In genomic region chr2:31253344-31254155, GRCh38 we compare ENCODE assay signal across 11 cellular contexts. TPM values are rescaled to one million over a fixed set of nuclear protein-coding genes. Genes with fewer than 3 reads are reported as not detected.
DNase-seq lines count a peak whose midpoint lies in the region; ATAC-seq and TF ChIP-seq lines count a peak whose summit lies in the region.
"Had no signal": no experiment of that assay in that cellular context is flagged by ENCODE, and none has a peak within 500 bp of the region (broad histone marks: within the 10 kb centered on the region; RNA-seq: fewer than 3 reads in every experiment).

No MANE protein-coding gene starts in this region.

- ATAC-seq in stimulated activated naive CD8-positive, alpha-beta T cell treated with anti-CD3 and anti-CD28 coated beads, Interleukin-15, amount 100 ng/mL, for 72 hours = no peak
- ATAC-seq in stimulated activated naive CD8-positive, alpha-beta T cell treated with anti-CD3 and anti-CD28 coated beads, Interleukin-15, Interleukin-2, amounts not matched to agents 100 U/mL and 50 U/mL, for 24 hours = no peak
- ATAC-seq in T-helper 17 cell (no peak), GM21367 (IDR thresholded peaks at IDR 0.05; ENCODE audit: unreplicated experiment) (no peak)
- ATAC-seq in CD4-positive, alpha-beta T cell (ENCODE audit: poor library complexity) = no peak
- ATAC-seq: body of pancreas had no signal

- no peaks in the 10 kb centered on the region for H3K9me3 Mint-ChIP-seq in stimulated activated naive CD8-positive, alpha-beta T cell treated with anti-CD3 and anti-CD28 coated beads, Interleukin-15, amount 100 ng/mL, for 72 hours
- no peaks in the 10 kb centered on the region for H3K9me3 Mint-ChIP-seq in CD4-positive, alpha-beta T cell
- H3K9me3 Mint-ChIP-seq: stimulated activated naive CD8-positive, alpha-beta T cell treated with anti-CD3 and anti-CD28 coated beads, Interleukin-15, Interleukin-2, amounts not matched to agents 100 ng/mL and 50 ng/mL, for 24 hours had no signal

- CTCF ChIA-PET in CD4-positive, alpha-beta T cell (lab: Charles Lee) = no interaction called here

- WGBS in lower leg skin, 2 donors = 51 to 61% methylated on average over 14 of the region's 14 CpGs

- H3K27me3 ChIP-seq in layer of hippocampus (ENCODE audit: control insufficient read depth, insufficient read depth, low read length) = no peaks in the 10 kb centered on the region
- H3K27me3 ChIP-seq in CD4-positive, alpha-beta T cell (ENCODE audit: control insufficient read depth, insufficient read depth, low read length) = no peaks in the 10 kb centered on the region
- H3K27me3 ChIP-seq: body of pancreas had no signal

- H3K36me3 Mint-ChIP-seq in T-helper 17 cell (ENCODE audit: low read depth) = no peaks in the 10 kb centered on the region
- H3K36me3 Mint-ChIP-seq in CD4-positive, alpha-beta T cell (ENCODE audit: low read depth) = no peaks in the 10 kb centered on the region

- POLR2A ChIA-PET in CD4-positive, alpha-beta T cell (lab: Charles Lee) = no interaction called here

- no peaks in the 10 kb centered on the region for H3K9me3 ChIP-seq in T-helper 17 cell (ENCODE audit: control insufficient read depth, low read length, poor library complexity, severe bottlenecking)
- no peaks in the 10 kb centered on the region for H3K9me3 ChIP-seq in CD4-positive, alpha-beta T cell (ENCODE audit: control insufficient read depth, low read length)
- H3K9me3 ChIP-seq: body of pancreas had no signal

- no peak for DNase-seq in stimulated activated naive CD8-positive, alpha-beta T cell treated with anti-CD3 and anti-CD28 coated beads, Interleukin-15, amount 100 ng/mL, for 72 hours
- DNase-seq in stimulated activated naive CD8-positive, alpha-beta T cell treated with anti-CD3 and anti-CD28 coated beads, Interleukin-15, Interleukin-2, amounts not matched to agents 100 U/mL and 50 U/mL, for 24 hours = no peak
- DNase-seq in T-helper 17 cell = no peak
- no peak for DNase-seq in CD4-positive, alpha-beta T cell
- no peak for DNase-seq in stimulated activated CD4-positive, alpha-beta T cell treated with anti-CD3 and anti-CD28 coated beads, Interleukin-1b, Interleukin-23, amount 100 ng/mL, for 48 hours
- DNase-seq in lower leg skin (ENCODE audit: low spot score in 2 of 2) = no peak
- DNase-seq: body of pancreas, NCI-H1436 had no signal

- intact Hi-C loops in CD4-positive, alpha-beta T cell (cut with DNase I, micrococcal nuclease) = no loop called here
- intact Hi-C loops in lower leg skin (cut with DNase I; ENCODE audit: low total_unique reads) = no loop called here

- no peaks in the 10 kb centered on the region for H3K4me1 Mint-ChIP-seq in stimulated activated naive CD8-positive, alpha-beta T cell treated with anti-CD3 and anti-CD28 coated beads, Interleukin-15, amount 100 ng/mL, for 72 hours
- H3K4me1 Mint-ChIP-seq in T-helper 17 cell = peaks cover 8% of the 10 kb centered on the region
- no peaks in the 10 kb centered on the region for H3K4me1 Mint-ChIP-seq in CD4-positive, alpha-beta T cell (ENCODE audit: low read depth)

- no peak overlapping the region for H3K4me3 ChIP-seq in lower leg skin (ENCODE audit: low read depth, poor library complexity, severe bottlenecking)
- H3K4me3 ChIP-seq: body of pancreas had no signal

- TF ChIP-seq CTCF in CD4-positive, alpha-beta T cell (IDR thresholded peaks at IDR 0.05) = no peak
- no peak for TF ChIP-seq CTCF in lower leg skin (IDR thresholded peaks at IDR 0.05)

- H3K27ac ChIP-seq in layer of hippocampus (ENCODE audit: low read depth, low read length) = peak overlapping the region; percentile 6
- H3K27ac ChIP-seq in CD4-positive, alpha-beta T cell (ENCODE audit: low read depth, low read length) = no peak overlapping the region
- H3K27ac ChIP-seq: body of pancreas had no signal

- no peak overlapping the region for H3K4me3 Mint-ChIP-seq in stimulated activated naive CD8-positive, alpha-beta T cell treated with anti-CD3 and anti-CD28 coated beads, Interleukin-15, amount 100 ng/mL, for 72 hours
- peak overlapping the region; percentile 39 for H3K4me3 Mint-ChIP-seq in T-helper 17 cell
- no peak overlapping the region for H3K4me3 Mint-ChIP-seq in CD4-positive, alpha-beta T cell
- H3K4me3 Mint-ChIP-seq: stimulated activated naive CD8-positive, alpha-beta T cell treated with anti-CD3 and anti-CD28 coated beads, Interleukin-15, Interleukin-2, amounts not matched to agents 100 ng/mL and 50 ng/mL, for 24 hours had no signal

- no peaks in the 10 kb centered on the region for H3K27me3 Mint-ChIP-seq in stimulated activated naive CD8-positive, alpha-beta T cell treated with anti-CD3 and anti-CD28 coated beads, Interleukin-15, amount 100 ng/mL, for 72 hours
- no peaks in the 10 kb centered on the region for H3K27me3 Mint-ChIP-seq in T-helper 17 cell
- no peaks in the 10 kb centered on the region for H3K27me3 Mint-ChIP-seq in CD4-positive, alpha-beta T cell
- H3K27me3 Mint-ChIP-seq: stimulated activated naive CD8-positive, alpha-beta T cell treated with anti-CD3 and anti-CD28 coated beads, Interleukin-15, Interleukin-2, amounts not matched to agents 100 ng/mL and 50 ng/mL, for 24 hours had no signal

- H3K27ac Mint-ChIP-seq in stimulated activated naive CD8-positive, alpha-beta T cell treated with anti-CD3 and anti-CD28 coated beads, Interleukin-15, amount 100 ng/mL, for 72 hours = peak overlapping the region; percentile 68 to 71
- H3K27ac Mint-ChIP-seq in T-helper 17 cell = no peak overlapping the region
- H3K27ac Mint-ChIP-seq in CD4-positive, alpha-beta T cell = no peak overlapping the region
- H3K27ac Mint-ChIP-seq: stimulated activated naive CD8-positive, alpha-beta T cell treated with anti-CD3 and anti-CD28 coated beads, Interleukin-15, Interleukin-2, amounts not matched to agents 100 ng/mL and 50 ng/mL, for 24 hours had no signal

- TF ChIP-seq POLR2A in lower leg skin (IDR thresholded peaks at IDR 0.05) = no peak

RNA-seq across cellular contexts. Expression of gene EHD3, which starts 19.6 kb away (rescaled TPM):
- total RNA-seq in T-helper 17 cell (10 to 100 TPM in 1 of 2 donors, 1 to 10 TPM in 1; 3.9 to 23.5 TPM), lower leg skin (1 to 10 TPM; 2.8 to 4.3 (median 3.5) TPM)
- total RNA-seq in CD4-positive, alpha-beta T cell = 1 to 10 TPM; 1.4 to 1.7 TPM

RNA-seq across cellular contexts. Expression of gene CAPN14, which starts 36.2 kb away (rescaled TPM):
- under 1 TPM; 0.18 to 0.65 TPM for total RNA-seq in T-helper 17 cell
- under 1 TPM; 0.20 to 0.30 TPM for total RNA-seq in CD4-positive, alpha-beta T cell
- total RNA-seq in lower leg skin = 1 to 10 TPM in 1 of 4 donors, under 1 TPM in 3; 0.13 to 1.3 (median 0.54) TPM
- total RNA-seq: body of pancreas had no signal

Comparison
In these comparisons a context has a peak if more than half of its experiments do, and no peak if none do; other contexts are left out.
1. H3K27ac Mint-ChIP-seq: peak in stimulated activated naive CD8-positive, alpha-beta T cell treated with anti-CD3 and anti-CD28 coated beads, Interleukin-15, amount 100 ng/mL, for 72 hours (2 of 2); none in T-helper 17 cell (single experiment) and CD4-positive, alpha-beta T cell (single experiment).